ENCODE assay signal across 8 cellular contexts in the genomic region with DNA sequence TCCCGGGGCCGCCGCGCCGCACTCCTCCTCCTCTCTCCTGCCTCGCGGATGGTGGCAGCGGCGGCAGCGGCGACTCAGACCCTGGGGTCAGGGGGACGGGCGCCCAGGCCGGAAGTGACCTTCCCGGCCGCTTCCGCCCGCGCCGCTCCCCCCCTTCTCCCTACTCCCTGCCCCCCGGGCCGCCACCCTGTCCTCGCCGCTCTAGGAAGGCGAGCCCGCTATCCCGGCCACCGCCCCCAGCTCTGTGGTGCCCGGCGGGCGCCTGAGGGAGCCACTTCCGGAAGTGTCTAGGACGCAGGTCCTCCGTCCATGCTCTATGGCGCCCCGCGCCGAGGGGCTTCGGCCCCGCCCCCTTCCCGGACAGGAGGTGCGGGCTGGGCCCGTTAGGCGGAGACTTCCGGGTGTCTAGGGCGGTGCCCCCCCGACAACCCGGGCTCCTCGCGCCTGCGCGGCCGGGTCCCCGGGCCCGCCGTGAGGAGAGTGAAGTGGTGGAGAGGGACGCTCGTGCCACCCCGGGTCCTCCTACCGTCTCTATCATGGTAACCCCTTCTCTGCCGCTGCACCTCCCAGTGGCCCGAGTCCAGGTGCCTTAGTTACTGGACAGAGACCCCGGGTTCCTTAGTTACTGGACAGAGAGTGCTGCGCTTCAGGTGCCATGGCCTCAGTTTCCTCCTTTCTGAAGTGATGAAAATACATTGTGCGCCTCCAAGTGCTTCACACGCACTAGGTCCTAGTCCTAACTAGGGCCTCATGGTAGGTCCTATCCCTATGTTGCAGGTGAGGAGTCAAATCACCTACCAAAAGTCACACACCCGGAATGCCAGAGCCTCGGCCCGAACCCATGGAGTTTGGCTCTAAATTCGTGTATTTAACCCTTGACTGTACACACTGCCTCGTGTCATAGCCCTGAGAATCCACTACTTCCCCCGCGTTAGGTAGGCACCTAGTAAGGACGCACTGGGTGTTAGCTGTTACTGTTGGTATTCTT. TPM values are rescaled to one million over a fixed set of nuclear protein-coding genes. Genes with fewer than 3 reads are reported as not detected.
DNase-seq lines count a peak whose midpoint lies in the region; ATAC-seq, FAIRE-seq and TF ChIP-seq lines count a peak whose summit lies in the region.

A gene (minus strand): TSS at position 116 of the 988 bp plus-strand sequence. CDS start 18,078 bp downstream, outside the sequence.

- H3K36me3 ChIP-seq in upper lobe of right lung: no peaks in the 10 kb centered on the region

- CTCF ChIA-PET in T-cell (lab: Charles Lee): interaction anchor here in 1 of 2 donors (0.6 to 1.0 kb wide), 4 partner anchors 17 to 467 kb away, joined by 3 read pairs; no protein-coding TSS in a partner anchor

- no peaks in the 10 kb centered on the region for H3K9me3 ChIP-seq in upper lobe of right lung

- POLR2A ChIA-PET in T-cell (lab: Charles Lee): interaction anchor here (0.6 to 1.1 kb wide), 4 partner anchors 20 to 1984 kb away, joined by 3 to 5 read pairs (median 4); a partner anchor contains a TSS

- H3K36me3 Mint-ChIP-seq in T-cell: no peaks in the 10 kb centered on the region

- peak within 1 kb of the TSS; percentile 88 to 93 for H3K27ac Mint-ChIP-seq in T-cell

- H3K4me1 Mint-ChIP-seq in T-cell: peaks cover 47 to 55% (median 49%) of the 10 kb centered on the region in 3 donors

- FAIRE-seq in GM12891 (lab: Jason Lieb, UNC): peak; percentile 92

- 5 to 7% (median 6%) methylated on average over 64 to 74 of the region's 74 CpGs for WGBS in adipose tissue, 3 donors

- no peak for TF ChIP-seq CTCF in upper lobe of right lung (IDR thresholded peaks at IDR 0.05)

- H3K27me3 Mint-ChIP-seq in T-cell: no peaks in the 10 kb centered on the region

- no peaks in the 10 kb centered on the region for H3K27me3 ChIP-seq in upper lobe of right lung

- peak; percentile 86 for ATAC-seq in HG02840 (IDR thresholded peaks at IDR 0.05; ENCODE audit: low FRiP score, unreplicated experiment)
- peak; percentile 85 to 87 (median 86) for ATAC-seq in T-cell (replicated peaks in 1 of 4)
- peak; percentile 94 for ATAC-seq in upper lobe of right lung

- H3K4me3 ChIP-seq in upper lobe of right lung: peak within 1 kb of the TSS; percentile 80

- H3K4me1 ChIP-seq in upper lobe of right lung: peaks cover 40% of the 10 kb centered on the region

- intact Hi-C loops in cardiac septum (cut with DNase I): loop anchor here (1.0 kb wide), 1 partner anchor 19 kb away; no protein-coding TSS in a partner anchor
- intact Hi-C loops in posterior cingulate gyrus (cut with DNase I): loop anchor here (1.0 kb wide), 1 partner anchor 19 kb away; no protein-coding TSS in a partner anchor
- intact Hi-C loops in upper lobe of right lung (cut with DNase I): no loop called here

- H3K27ac ChIP-seq in adipose tissue (ENCODE audit: low read depth, low read length) (peak within 1 kb of the TSS; percentile 60), upper lobe of right lung (peak within 1 kb of the TSS; percentile 93)

- peak within 1 kb of the TSS; percentile 85 to 90 (median 86) for H3K4me3 Mint-ChIP-seq in T-cell

- DNase-seq in GM12891 (ENCODE audit: insufficient read length, low spot score) (peak; percentile 98), NCI-H1436 treated with DMSO at 0.1 percent for 48 hours (lab: John Stamatoyannopoulos, UW) (peak; percentile 91), T-cell (peak; percentile 92 to 99 (median 96)), cardiac septum (ENCODE audit: low spot score) (peak; percentile 99), posterior cingulate gyrus (peak; percentile 95 to 100 (median 98)), upper lobe of right lung (peak; percentile 99)

- no peaks in the 10 kb centered on the region for H3K9me3 Mint-ChIP-seq in T-cell

- 0 out of 2 replicates have a peak, but pooled peaks have one; percentile 27 for TF ChIP-seq POLR2A in GM12891 (IDR thresholded peaks at IDR 0.05; ENCODE audit: low read depth, low read length)

TF ChIP-seq in GM12891, 5 proteins besides CTCF, POLR2A, EP300 and RAD21:
- peak; percentile 44; the same call in 1 of the 2 replicates for TF ChIP-seq POLR2AphosphoS5 (IDR thresholded peaks at IDR 0.05; ENCODE audit: low read depth, low read length)
- no peak for TF ChIP-seq SPI1 (IDR thresholded peaks at IDR 0.05; ENCODE audit: low read depth, low read length)
- TF ChIP-seq TAF1 (IDR thresholded peaks at IDR 0.05; ENCODE audit: low read depth, low read length): peak; percentile 18; the same call in 1 of the 2 replicates

RNA-seq across cellular contexts. Expression of the gene that starts here (rescaled TPM):
- 16.4 TPM for polyA plus RNA-seq in GM12891 (2012; ENCODE audit: low read depth, missing spikeins)
- total RNA-seq in T-cell (10 to 100 TPM; 20.6 to 38.6 (median 34.9) TPM), cardiac septum (29.5 TPM), upper lobe of right lung (40.7 TPM)
- polyA plus RNA-seq in adipose tissue: 10 to 100 TPM; 14.8 to 29.8 (median 28.2) TPM

Comparison
In these comparisons a context has a peak if more than half of its experiments do, and no peak if none do; other contexts are left out.
1. Peak in every context shown above with its lines: DNase-seq, ATAC-seq, H3K4me3 ChIP-seq and H3K27ac ChIP-seq.